Comparison of ENCODE assay signal across 19 cellular contexts in the genomic region with DNA sequence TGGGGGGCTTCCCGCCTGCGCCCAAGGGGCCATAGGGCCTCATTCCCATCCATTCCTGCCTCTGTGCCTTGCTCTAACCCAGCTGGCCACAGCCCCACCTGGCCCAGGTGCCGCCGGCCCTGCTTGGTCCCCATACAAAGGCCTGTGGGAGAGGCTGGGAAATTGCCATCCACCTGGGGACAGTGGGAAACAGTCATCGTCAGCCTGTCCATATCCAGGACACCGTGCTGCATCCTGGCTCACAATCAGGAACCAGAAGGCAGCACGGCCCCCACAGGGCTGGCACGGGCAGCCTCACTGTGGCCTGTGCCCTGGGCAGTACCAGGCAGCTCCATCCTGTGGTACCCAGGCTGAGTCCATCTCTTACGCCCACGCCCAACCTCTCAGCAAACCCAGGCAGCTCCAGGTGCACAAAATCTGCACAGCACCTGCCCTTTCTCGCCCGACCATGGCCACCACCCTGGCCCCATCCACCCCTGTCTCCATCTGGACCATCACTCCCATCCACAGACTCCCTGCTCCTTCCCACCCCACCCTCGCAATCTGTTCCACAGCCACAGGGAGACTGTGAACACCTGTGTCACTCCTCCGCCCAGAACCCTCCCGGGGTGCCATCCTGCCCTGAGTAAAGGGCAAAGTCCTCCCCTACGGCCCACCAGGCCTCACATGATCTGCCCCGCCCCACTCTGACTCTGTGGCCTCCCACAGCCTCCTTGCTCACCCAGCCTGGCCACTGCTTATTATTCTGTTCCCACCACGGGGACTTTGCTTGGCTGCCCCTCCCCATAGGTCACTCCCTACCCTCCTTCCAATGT. TPM values are rescaled to one million over a fixed set of nuclear protein-coding genes. Genes with fewer than 3 reads are reported as not detected.
A peak's percentile ranks its signal among the peaks of the same experiment; 100 is the strongest.
DNase-seq lines count a peak whose midpoint lies in the region; ATAC-seq, FAIRE-seq and TF ChIP-seq lines count a peak whose summit lies in the region.
"Had no signal": no experiment of that assay in that cellular context is flagged by ENCODE, and none has a peak within 500 bp of the region (broad histone marks: within the 10 kb centered on the region; RNA-seq: fewer than 3 reads in every experiment).

No MANE protein-coding gene starts in this region.

- H3K9me3 Mint-ChIP-seq in activated T-helper 1 cell treated with anti-CD3 and anti-CD28 coated beads, Interleukin-12 subunit alpha, Interleukin-12 subunit beta, Interleukin-2, Interleukin-4 antibody, amounts not matched to agents 30 ng/mL and 10 ng/mL and 1 ng/mL, durations not matched to agents 14 hours and 24 hours and 36 hours, result no peaks in the 10 kb centered on the region
- H3K9me3 Mint-ChIP-seq: immature natural killer cell had no signal

- H3K27me3 Mint-ChIP-seq in activated T-helper 1 cell treated with anti-CD3 and anti-CD28 coated beads, Interleukin-12 subunit alpha, Interleukin-12 subunit beta, Interleukin-2, Interleukin-4 antibody, amounts not matched to agents 30 ng/mL and 10 ng/mL and 1 ng/mL, durations not matched to agents 14 hours and 24 hours and 36 hours (ENCODE audit: insufficient read depth), result peaks cover 3% of the 10 kb centered on the region

- POLR2A ChIA-PET in HEK293 (lab: Yijun Ruan, JAX), result no interaction called here
- POLR2A ChIA-PET in K562 (lab: Yijun Ruan, JAX), result no interaction called here

- FAIRE-seq in K562 (lab: Jason Lieb, UNC), result no peak

- no peaks in the 10 kb centered on the region for H3K36me3 Mint-ChIP-seq in activated T-helper 1 cell treated with anti-CD3 and anti-CD28 coated beads, Interleukin-12 subunit alpha, Interleukin-12 subunit beta, Interleukin-2, Interleukin-4 antibody, amounts not matched to agents 30 ng/mL and 10 ng/mL and 1 ng/mL, durations not matched to agents 14 hours and 24 hours and 36 hours (ENCODE audit: low read depth)

- intact Hi-C loops in K562 (cut with micrococcal nuclease), result no loop called here
- intact Hi-C loops in activated T-helper 1 cell treated with anti-CD3 and anti-CD28 coated beads, Interleukin-12 subunit alpha, Interleukin-12 subunit beta, Interleukin-2, Interleukin-4 antibody, amounts not matched to agents 30 ng/mL and 10 ng/mL and 1 ng/mL, durations not matched to agents 14 hours and 24 hours and 36 hours (cut with micrococcal nuclease), result no loop called here

- TF ChIP-seq RAD21 in K562 (CRISPR knock-in tag; conservative IDR thresholded peaks at IDR 0.05 in 1 of 2, IDR thresholded peaks at IDR 0.05 in 1 of 2), result no peak

- no peak for TF ChIP-seq EP300 in K562 (IDR thresholded peaks at IDR 0.05; ENCODE audit: low read length)

- 10% methylated on average over 18 of the region's 18 CpGs for WGBS in K562 (ENCODE audit: insufficient coverage, low coverage, missing lambda C conversion rate)

- H3K9me3 ChIP-seq in HEK293 (ENCODE audit: control insufficient read depth, insufficient read depth, low read depth, low read length), result no peaks in the 10 kb centered on the region
- no peaks in the 10 kb centered on the region for H3K9me3 ChIP-seq in K562 (replicated peaks; ENCODE audit: control insufficient read depth, insufficient read depth, low read depth, low read length)

- H2AFZ ChIP-seq in K562 (ENCODE audit: low read depth, low read length), result no peak overlapping the region
- H2AFZ ChIP-seq: GM23338 had no signal

- no peak overlapping the region for H3K27ac ChIP-seq in HEK293 (ENCODE audit: extremely low read depth, low read depth, low read length)
- H3K27ac ChIP-seq in K562 (ENCODE audit: extremely low read depth, low read depth, low read length), result no peak overlapping the region
- peak overlapping the region; percentile 98 for H3K27ac ChIP-seq in substantia nigra (ENCODE audit: low read depth, low read length, poor library complexity, severe bottlenecking)
- H3K27ac ChIP-seq: brain microvascular endothelial cell, esophagus muscularis mucosa, KMS-11 had no signal

- DNase-seq in K562 (ENCODE audit: extremely low read depth in 1 of 4, low spot score in 3 of 4), result no peak
- DNase-seq in left lobe of liver (ENCODE audit: low spot score), result peak; percentile 51
- DNase-seq in substantia nigra (lab: John Stamatoyannopoulos, UW), result peak in 40 of 49 donors; percentile 4 to 92 (median 36)
- no peak for DNase-seq in AML-193 (lab: John Stamatoyannopoulos, UW)
- DNase-seq in activated T-helper 1 cell treated with anti-CD3 and anti-CD28 coated beads, Interleukin-12 subunit alpha, Interleukin-12 subunit beta, Interleukin-2, Interleukin-4 antibody, amounts not matched to agents 30 ng/mL and 10 ng/mL and 1 ng/mL, durations not matched to agents 14 hours and 24 hours and 36 hours (ENCODE audit: low spot score), result no peak
- DNase-seq in stimulated activated CD4-positive, alpha-beta T cell treated with anti-CD3 and anti-CD28 coated beads, Interleukin-15, amount 100 ng/mL, for 24 hours, result no peak
- DNase-seq: activated naive CD4-positive, alpha-beta T cell treated with anti-CD3 and anti-CD28 coated beads for 36 hours; activated T-cell treated with anti-CD3 and anti-CD28 coated beads for 4 hours; brain microvascular endothelial cell; immature natural killer cell; mesendoderm; NCI-H1105 treated with DMSO at 0.1 percent for 48 hours; nephron progenitor cell; RPMI8226 had no signal

- no peaks in the 10 kb centered on the region for H3K9me1 ChIP-seq in K562 (ENCODE audit: control insufficient read depth, insufficient read depth, low read length)

- H3K4me2 ChIP-seq in K562 (ENCODE audit: insufficient read depth, low read length), result no peak overlapping the region
- H3K4me2 ChIP-seq: GM23338, KMS-11 had no signal

- no peaks in the 10 kb centered on the region for H3K4me1 Mint-ChIP-seq in activated T-helper 1 cell treated with anti-CD3 and anti-CD28 coated beads, Interleukin-12 subunit alpha, Interleukin-12 subunit beta, Interleukin-2, Interleukin-4 antibody, amounts not matched to agents 30 ng/mL and 10 ng/mL and 1 ng/mL, durations not matched to agents 14 hours and 24 hours and 36 hours (ENCODE audit: low read depth)
- H3K4me1 Mint-ChIP-seq: GM23338, immature natural killer cell had no signal

- no TSS peak for BruUV-seq in K562 (replicated peaks; lab: Mats Ljungman, UMichigan)

- H3K4me3 Mint-ChIP-seq in activated T-helper 1 cell treated with anti-CD3 and anti-CD28 coated beads, Interleukin-12 subunit alpha, Interleukin-12 subunit beta, Interleukin-2, Interleukin-4 antibody, amounts not matched to agents 30 ng/mL and 10 ng/mL and 1 ng/mL, durations not matched to agents 14 hours and 24 hours and 36 hours, result no peak overlapping the region
- H3K4me3 Mint-ChIP-seq: activated naive CD4-positive, alpha-beta T cell treated with anti-CD3 and anti-CD28 coated beads for 36 hours; GM23338; immature natural killer cell; nephron progenitor cell had no signal

- ATAC-seq in K562 (no peak), left lobe of liver (peak; percentile 75)

- CTCF ChIA-PET in HEK293 (lab: Yijun Ruan, JAX) (interaction anchor here (0.6 to 4.3 kb wide), 16 partner anchors 8 to 432 kb away, joined by 3 to 44 read pairs (median 4); no protein-coding TSS in a partner anchor), K562 (lab: Yijun Ruan, JAX; ENCODE audit: low intra/inter-chr PET ratio) (no interaction called here)

- H3K4me1 ChIP-seq in HEK293 (ENCODE audit: control insufficient read depth, insufficient read depth, low read length), result no peaks in the 10 kb centered on the region
- peaks cover 3 to 6% of the 10 kb centered on the region in 2 experiments; a peak in 3 of 5 replicates for H3K4me1 ChIP-seq in K562 (replicated peaks in 1 of 2; ENCODE audit: control insufficient read depth in 2 of 2, insufficient read depth in 2 of 2, low read length in 2 of 2)
- H3K4me1 ChIP-seq: esophagus muscularis mucosa had no signal

- in situ Hi-C loops in K562 (cut with MboI), result no loop called here

- H3K4me3 ChIP-seq in HEK293 (ENCODE audit: low read depth, low read length) (no peak overlapping the region), K562 (no peak overlapping the region)
- H3K4me3 ChIP-seq: esophagus muscularis mucosa, GM23338 had no signal

- H3K36me3 ChIP-seq in HEK293 (ENCODE audit: control insufficient read depth in 2 of 2, insufficient read depth in 1 of 2, low read length in 2 of 2), result no peaks in the 10 kb centered on the region; a peak in 1 of 3 replicates
- no peaks in the 10 kb centered on the region for H3K36me3 ChIP-seq in K562 (ENCODE audit: control insufficient read depth, insufficient read depth, low read length)
- H3K36me3 ChIP-seq: brain microvascular endothelial cell, esophagus muscularis mucosa had no signal

- no peak for TF ChIP-seq CTCF in HEK293 (tag by site-specific recombination; IDR thresholded peaks at IDR 0.05)
- no peak for TF ChIP-seq CTCF in K562 (IDR thresholded peaks at IDR 0.05 in 2 of 3, conservative IDR thresholded peaks at IDR 0.05 in 1 of 3; ENCODE audit: insufficient read depth in 2 of 3, low read depth in 1 of 3, low read length in 3 of 3)

- no peaks in the 10 kb centered on the region for H3K79me2 ChIP-seq in K562 (ENCODE audit: control insufficient read depth, insufficient read depth, low read length)

- H4K20me1 ChIP-seq in K562 (replicated peaks; ENCODE audit: control insufficient read depth, insufficient read depth, low read length), result no peaks in the 10 kb centered on the region

- H3K9ac ChIP-seq in K562 (ENCODE audit: insufficient read depth in 1 of 2, low read depth in 2 of 2, low read length in 2 of 2), result no peak overlapping the region; a peak in 1 of 4 replicates
- H3K9ac ChIP-seq: KMS-11 had no signal

- no peaks in the 10 kb centered on the region for H3K27me3 ChIP-seq in K562 (ENCODE audit: control insufficient read depth in 2 of 2, insufficient read depth in 2 of 2, low read length in 2 of 2)
- H3K27me3 ChIP-seq: brain microvascular endothelial cell, esophagus muscularis mucosa had no signal

- H3K27ac Mint-ChIP-seq in activated T-helper 1 cell treated with anti-CD3 and anti-CD28 coated beads, Interleukin-12 subunit alpha, Interleukin-12 subunit beta, Interleukin-2, Interleukin-4 antibody, amounts not matched to agents 30 ng/mL and 10 ng/mL and 1 ng/mL, durations not matched to agents 14 hours and 24 hours and 36 hours, result no peak overlapping the region
- H3K27ac Mint-ChIP-seq: activated naive CD4-positive, alpha-beta T cell treated with anti-CD3 and anti-CD28 coated beads for 36 hours; GM23338 had no signal

- no peak for TF ChIP-seq POLR2A in K562 (conservative IDR thresholded peaks at IDR 0.05)

RNA-seq across cellular contexts. Expression of gene FBXO27, which starts 21.1 kb away (rescaled TPM):
- total RNA-seq in K562 (2011; cell fraction: chromatin; rRNA removed; ENCODE audit: low replicate concordance), result 2.8 and 7.1 TPM in 2 replicates
- 5.2 and 5.3 TPM in 2 replicates for total RNA-seq in K562 (2011; cell fraction: nucleolus; rRNA removed)
- total RNA-seq in K562 (2011; cell fraction: nucleoplasm; rRNA removed), result 1.9 and 6.1 TPM in 2 replicates
- total RNA-seq in K562 (2014; rRNA removed) (3.7 and 9.0 TPM in 2 replicates), K562 (2014; rRNA removed; fragmentation: Illumina TruSeq; extraction: Trizol) (3.9 and 5.9 TPM in 2 replicates), K562 (2015; rRNA removed; fragmentation: Illumina TruSeq; extraction: Trizol) (5.0 and 5.6 TPM in 2 replicates), K562 (2021) (8.0 and 8.9 TPM in 2 replicates), left lobe of liver (15.9 TPM)
- polyA plus RNA-seq in K562 (2011; rRNA removed) (6.3 and 12.6 TPM in 2 replicates), K562 (2014; fragmentation: Illumina TruSeq; extraction: Trizol) (5.8 and 11.0 TPM in 2 replicates), K562 (2014; fragmentation: Nextera tagmentation; extraction: Ambion mirVana) (1 to 10 TPM; 1.8 to 2.6 TPM), K562 (2014; rRNA removed) (6.3 and 7.9 TPM in 2 replicates)
- 16.7 and 23.5 TPM in 2 replicates for polyA plus RNA-seq in K562 (2011; cell fraction: cytosol; rRNA removed)
- 5.5 and 8.1 TPM in 2 replicates for polyA plus RNA-seq in K562 (2011; cell fraction: nucleus; rRNA removed)
- polyA plus RNA-seq in K562 (2012), result 3.7 and 6.1 TPM in 2 replicates
- polyA minus RNA-seq in K562 (2011; rRNA and poly(A)+ RNA removed), result 7.2 and 12.8 TPM in 2 replicates
- polyA minus RNA-seq in K562 (2011; cell fraction: cytosol; rRNA and poly(A)+ RNA removed), result 5.6 and 7.3 TPM in 2 replicates
- 2.0 and 2.2 TPM in 2 replicates for polyA minus RNA-seq in K562 (2011; cell fraction: nucleus; rRNA and poly(A)+ RNA removed)
- 0.12 and 0.54 TPM in 2 replicates for total RNA-seq in activated T-helper 1 cell treated with anti-CD3 and anti-CD28 coated beads, Interleukin-12 subunit alpha, Interleukin-12 subunit beta, Interleukin-2, Interleukin-4 antibody, amounts not matched to agents 30 ng/mL and 10 ng/mL and 1 ng/mL, durations not matched to agents 14 hours and 24 hours and 36 hours

RNA-seq across cellular contexts. Expression of gene ACP7, which starts 30.7 kb away (rescaled TPM):
- not detected in 2 replicates for total RNA-seq in K562 (2011; cell fraction: chromatin; rRNA removed; ENCODE audit: low replicate concordance)
- total RNA-seq in K562 (2011; cell fraction: nucleolus; rRNA removed), result not detected in 2 replicates
- total RNA-seq in K562 (2011; cell fraction: nucleoplasm; rRNA removed), result not detected in 2 replicates
- total RNA-seq in K562 (2014; rRNA removed) (not detected in 2 replicates), K562 (2014; rRNA removed; fragmentation: Illumina TruSeq; extraction: Trizol) (not detected in 2 replicates), K562 (2015; rRNA removed; fragmentation: Illumina TruSeq; extraction: Trizol) (not detected in 2 replicates), K562 (2021) (not detected in 2 replicates), left lobe of liver (not detected)
- polyA plus RNA-seq in K562 (2011; rRNA removed) (not detected in 2 replicates), K562 (2014; fragmentation: Illumina TruSeq; extraction: Trizol) (not detected in 2 replicates), K562 (2014; fragmentation: Nextera tagmentation; extraction: Ambion mirVana) (not detected), K562 (2014; rRNA removed) (not detected in 2 replicates)
- not detected in 2 replicates for polyA plus RNA-seq in K562 (2011; cell fraction: cytosol; rRNA removed)
- not detected in 2 replicates for polyA plus RNA-seq in K562 (2011; cell fraction: nucleus; rRNA removed)
- polyA plus RNA-seq in K562 (2012), result not detected in 2 replicates
- polyA minus RNA-seq in K562 (2011; rRNA and poly(A)+ RNA removed), result not detected in 2 replicates
- polyA minus RNA-seq in K562 (2011; cell fraction: cytosol; rRNA and poly(A)+ RNA removed), result not detected in 2 replicates
- polyA minus RNA-seq in K562 (2011; cell fraction: nucleus; rRNA and poly(A)+ RNA removed), result not detected in 2 replicates
- total RNA-seq in activated T-helper 1 cell treated with anti-CD3 and anti-CD28 coated beads, Interleukin-12 subunit alpha, Interleukin-12 subunit beta, Interleukin-2, Interleukin-4 antibody, amounts not matched to agents 30 ng/mL and 10 ng/mL and 1 ng/mL, durations not matched to agents 14 hours and 24 hours and 36 hours, result 0.10 TPM in 1 of 2 replicates, not detected in the other
- total RNA-seq: activated naive CD4-positive, alpha-beta T cell treated with anti-CD3 and anti-CD28 coated beads for 36 hours; esophagus muscularis mucosa; renal cortical epithelial cell had no signal
- polyA plus RNA-seq: immature natural killer cell had no signal

Comparison
In these comparisons a context has a peak if more than half of its experiments do, and no peak if none do; other contexts are left out.
1. DNase-seq: peak in left lobe of liver (single experiment) and substantia nigra (40 of 49); none in K562 (0 of 4), AML-193 (0 of 2), activated T-helper 1 cell treated with anti-CD3 and anti-CD28 coated beads, Interleukin-12 subunit alpha, Interleukin-12 subunit beta, Interleukin-2, Interleukin-4 antibody, amounts not matched to agents 30 ng/mL and 10 ng/mL and 1 ng/mL, durations not matched to agents 14 hours and 24 hours and 36 hours (single experiment) and stimulated activated CD4-positive, alpha-beta T cell treated with anti-CD3 and anti-CD28 coated beads, Interleukin-15, amount 100 ng/mL, for 24 hours (single experiment).
2. Of the 44 proteins assayed by ChIP-seq in both K562 and HEK293: peak only in K562: none; only in HEK293: KLF1 and ZNF311; in both: none; in neither: 42.